In the genomic region with DNA sequence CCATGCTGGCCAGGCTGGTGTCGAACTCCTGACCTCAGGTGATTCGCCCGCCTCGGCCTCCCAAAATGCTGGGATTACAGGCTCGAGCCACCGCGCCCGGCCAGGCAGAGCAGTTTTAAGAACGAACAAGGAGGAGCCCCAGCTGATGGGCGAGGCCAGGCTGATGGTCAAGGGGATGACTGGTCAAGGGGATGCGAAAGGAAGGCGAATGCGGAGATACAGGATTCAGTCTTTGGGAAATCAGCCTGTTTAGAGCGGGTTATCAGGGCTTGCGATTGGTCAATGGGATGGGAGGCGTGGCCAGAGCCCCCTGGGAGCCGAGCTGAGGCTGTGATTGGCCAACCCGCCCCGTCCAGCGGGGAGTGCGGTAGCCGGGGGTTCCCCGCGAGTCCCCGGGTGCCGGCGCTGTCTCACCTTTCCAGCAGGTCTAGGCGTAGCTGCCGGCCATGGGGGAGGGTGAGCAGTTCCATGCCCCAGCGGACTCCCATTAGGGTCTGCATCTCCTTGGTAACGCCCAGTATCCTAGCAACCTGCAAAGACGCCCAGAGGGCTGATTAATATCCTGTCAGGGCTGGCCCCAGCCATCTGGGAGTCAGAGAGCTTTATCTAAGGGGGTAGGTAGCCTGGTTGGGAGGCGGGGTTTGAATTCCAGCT, we compare ENCODE assay signal across 10 cellular contexts. TPM values are rescaled to one million over a fixed set of nuclear protein-coding genes. Genes with fewer than 3 reads are reported as not detected.
DNase-seq lines count a peak whose midpoint lies in the region; ATAC-seq, FAIRE-seq and TF ChIP-seq lines count a peak whose summit lies in the region.
"Had no signal": no experiment of that assay in that cellular context is flagged by ENCODE, and none has a peak within 500 bp of the region (broad histone marks: within the 10 kb centered on the region; RNA-seq: fewer than 3 reads in every experiment).

No MANE protein-coding gene starts in this region.

- H3K4me3 ChIP-seq in dorsolateral prefrontal cortex (peak overlapping the region; percentile 9 to 75 (median 53)), mesodermal cell (ENCODE audit: extremely low read depth, insufficient read depth, low read length, poor library complexity, severe bottlenecking) (peak overlapping the region; percentile 36)
- H3K4me3 ChIP-seq: SJCRH30 had no signal

- H3K27ac ChIP-seq in dorsolateral prefrontal cortex (peak overlapping the region in 13 of 59 donors; percentile 4 to 77 (median 38)), mesodermal cell (ENCODE audit: low read depth, low read length, severe bottlenecking) (peak overlapping the region; percentile 75)
- H3K27ac ChIP-seq: SJCRH30 had no signal

- FAIRE-seq in HTR-8/SVneo (lab: Jason Lieb, UNC) = no peak
- FAIRE-seq: endometrium had no signal

- no peaks in the 10 kb centered on the region for H3K9me3 ChIP-seq in mesodermal cell (ENCODE audit: control insufficient read depth, low read length)
- H3K9me3 ChIP-seq: SJCRH30 had no signal

- no peak for ATAC-seq in GM19324 (IDR thresholded peaks at IDR 0.05; ENCODE audit: low FRiP score, unreplicated experiment)
- no peak for ATAC-seq in HG03565 (IDR thresholded peaks at IDR 0.05; ENCODE audit: unreplicated experiment)

- WGBS in mesodermal cell (ENCODE audit: insufficient coverage in 2 of 2), 2 experiments = 7 to 9% methylated on average over 22 to 31 of the region's 33 CpGs

- intact Hi-C loops in dorsolateral prefrontal cortex (cut with DNase I) = no loop called here

- peaks cover 22% of the 10 kb centered on the region for H3K36me3 ChIP-seq in mesodermal cell (ENCODE audit: control insufficient read depth, insufficient read depth, low read length)
- H3K36me3 ChIP-seq: SJCRH30 had no signal

- DNase-seq in COLO829 (ENCODE audit: low spot score) = peak; percentile 89
- peak; percentile 50 for DNase-seq in NCI-H1105 treated with DMSO at 0.1 percent for 48 hours (lab: John Stamatoyannopoulos, UW)
- peak in 1 of 10 donors; percentile 84 for DNase-seq in dorsolateral prefrontal cortex
- no peak for DNase-seq in HTR-8/SVneo (ENCODE audit: insufficient read length, low spot score)
- no peak for DNase-seq in GDM1 (lab: John Stamatoyannopoulos, UW)
- DNase-seq: SJCRH30 had no signal

- TF ChIP-seq CTCF in dorsolateral prefrontal cortex (IDR thresholded peaks at IDR 0.05 in 54 of 56, conservative IDR thresholded peaks at IDR 0.05 in 2 of 56; ENCODE audit: low read depth in 1 of 56, partially characterized antibody in 56 of 56) = no peak

- peaks cover 6% of the 10 kb centered on the region for H3K4me1 ChIP-seq in mesodermal cell (ENCODE audit: control insufficient read depth, insufficient read depth, low read length, poor library complexity, severe bottlenecking)

- no peaks in the 10 kb centered on the region for H3K27me3 ChIP-seq in dorsolateral prefrontal cortex
- H3K27me3 ChIP-seq: SJCRH30 had no signal

RNA-seq across cellular contexts. Expression of a gene that starts 7.5 kb away (rescaled TPM):
- total RNA-seq in dorsolateral prefrontal cortex = 10 to 100 TPM in 101 of 120 experiments, 1 to 10 TPM in 19; 7.7 to 18.6 (median 12.5) TPM
- polyA plus RNA-seq in mesodermal cell (2013, experiment 1 of 2) = 20.5 TPM
- 17.4 TPM for polyA plus RNA-seq in mesodermal cell (2013, experiment 2 of 2)

RNA-seq across cellular contexts. Expression of a gene that starts 26.7 kb away (rescaled TPM):
- 1 to 10 TPM in 3 of 120 experiments, under 1 TPM in 107, not detected in 10; 0.15 to 1.4 (median 0.47) TPM for total RNA-seq in dorsolateral prefrontal cortex
- polyA plus RNA-seq in mesodermal cell (2013, experiment 1 of 2) = not detected
- polyA plus RNA-seq in mesodermal cell (2013, experiment 2 of 2) = not detected
- total RNA-seq: SJCRH30 had no signal

RNA-seq across cellular contexts. Expression of a gene that starts 27.1 kb away (rescaled TPM):
- 10 to 100 TPM in 94 of 120 experiments, 1 to 10 TPM in 26; 4.2 to 19.6 (median 11.9) TPM for total RNA-seq in dorsolateral prefrontal cortex
- 8.6 TPM for polyA plus RNA-seq in mesodermal cell (2013, experiment 1 of 2)
- polyA plus RNA-seq in mesodermal cell (2013, experiment 2 of 2) = 8.5 TPM

RNA-seq across cellular contexts. Expression of a gene that starts 35.8 kb away (rescaled TPM):
- total RNA-seq in dorsolateral prefrontal cortex = 1 to 10 TPM in 12 of 120 experiments, under 1 TPM in 92, not detected in 16; 0.11 to 1.7 (median 0.55) TPM
- polyA plus RNA-seq in mesodermal cell (2013, experiment 1 of 2) = 0.11 TPM
- not detected for polyA plus RNA-seq in mesodermal cell (2013, experiment 2 of 2)
- total RNA-seq: SJCRH30 had no signal

RNA-seq across cellular contexts. Expression of a gene that starts 35.9 kb away (rescaled TPM):
- 10 to 100 TPM in 118 of 120 experiments, 1 to 10 TPM in 2; 9.3 to 27.9 (median 17.3) TPM for total RNA-seq in dorsolateral prefrontal cortex
- polyA plus RNA-seq in mesodermal cell (2013, experiment 1 of 2) = 24.8 TPM
- polyA plus RNA-seq in mesodermal cell (2013, experiment 2 of 2) = 17.4 TPM

Comparison
In these comparisons a context has a peak if more than half of its experiments do, and no peak if none do; other contexts are left out.
1. DNase-seq: peak in COLO829 (single experiment) and NCI-H1105 treated with DMSO at 0.1 percent for 48 hours (single experiment); none in HTR-8/SVneo (single experiment) and GDM1 (single experiment).